1 cellular context compared by ENCODE assay signal in genomic region chr1:205443585-205444299, GRCh38.
TF ChIP-seq lines count a peak whose summit lies in the region.

No MANE protein-coding gene starts in this region.

TF ChIP-seq in WTC11, 78 proteins besides CTCF, POLR2A, EP300 and RAD21 (continued from another document):
- TF ChIP-seq, protein P1, sequence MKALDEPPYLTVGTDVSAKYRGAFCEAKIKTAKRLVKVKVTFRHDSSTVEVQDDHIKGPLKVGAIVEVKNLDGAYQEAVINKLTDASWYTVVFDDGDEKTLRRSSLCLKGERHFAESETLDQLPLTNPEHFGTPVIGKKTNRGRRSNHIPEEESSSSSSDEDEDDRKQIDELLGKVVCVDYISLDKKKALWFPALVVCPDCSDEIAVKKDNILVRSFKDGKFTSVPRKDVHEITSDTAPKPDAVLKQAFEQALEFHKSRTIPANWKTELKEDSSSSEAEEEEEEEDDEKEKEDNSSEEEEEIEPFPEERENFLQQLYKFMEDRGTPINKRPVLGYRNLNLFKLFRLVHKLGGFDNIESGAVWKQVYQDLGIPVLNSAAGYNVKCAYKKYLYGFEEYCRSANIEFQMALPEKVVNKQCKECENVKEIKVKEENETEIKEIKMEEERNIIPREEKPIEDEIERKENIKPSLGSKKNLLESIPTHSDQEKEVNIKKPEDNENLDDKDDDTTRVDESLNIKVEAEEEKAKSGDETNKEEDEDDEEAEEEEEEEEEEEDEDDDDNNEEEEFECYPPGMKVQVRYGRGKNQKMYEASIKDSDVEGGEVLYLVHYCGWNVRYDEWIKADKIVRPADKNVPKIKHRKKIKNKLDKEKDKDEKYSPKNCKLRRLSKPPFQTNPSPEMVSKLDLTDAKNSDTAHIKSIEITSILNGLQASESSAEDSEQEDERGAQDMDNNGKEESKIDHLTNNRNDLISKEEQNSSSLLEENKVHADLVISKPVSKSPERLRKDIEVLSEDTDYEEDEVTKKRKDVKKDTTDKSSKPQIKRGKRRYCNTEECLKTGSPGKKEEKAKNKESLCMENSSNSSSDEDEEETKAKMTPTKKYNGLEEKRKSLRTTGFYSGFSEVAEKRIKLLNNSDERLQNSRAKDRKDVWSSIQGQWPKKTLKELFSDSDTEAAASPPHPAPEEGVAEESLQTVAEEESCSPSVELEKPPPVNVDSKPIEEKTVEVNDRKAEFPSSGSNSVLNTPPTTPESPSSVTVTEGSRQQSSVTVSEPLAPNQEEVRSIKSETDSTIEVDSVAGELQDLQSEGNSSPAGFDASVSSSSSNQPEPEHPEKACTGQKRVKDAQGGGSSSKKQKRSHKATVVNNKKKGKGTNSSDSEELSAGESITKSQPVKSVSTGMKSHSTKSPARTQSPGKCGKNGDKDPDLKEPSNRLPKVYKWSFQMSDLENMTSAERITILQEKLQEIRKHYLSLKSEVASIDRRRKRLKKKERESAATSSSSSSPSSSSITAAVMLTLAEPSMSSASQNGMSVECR (CRISPR knock-in tag; IDR thresholded peaks at IDR 0.05; ENCODE audit: borderline replicate concordance): no peak
- no peak for TF ChIP-seq RELA (CRISPR knock-in tag; IDR thresholded peaks at IDR 0.05; ENCODE audit: borderline replicate concordance)
- TF ChIP-seq, protein P2, sequence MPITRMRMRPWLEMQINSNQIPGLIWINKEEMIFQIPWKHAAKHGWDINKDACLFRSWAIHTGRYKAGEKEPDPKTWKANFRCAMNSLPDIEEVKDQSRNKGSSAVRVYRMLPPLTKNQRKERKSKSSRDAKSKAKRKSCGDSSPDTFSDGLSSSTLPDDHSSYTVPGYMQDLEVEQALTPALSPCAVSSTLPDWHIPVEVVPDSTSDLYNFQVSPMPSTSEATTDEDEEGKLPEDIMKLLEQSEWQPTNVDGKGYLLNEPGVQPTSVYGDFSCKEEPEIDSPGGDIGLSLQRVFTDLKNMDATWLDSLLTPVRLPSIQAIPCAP (CRISPR knock-in tag; IDR thresholded peaks at IDR 0.05): no peak
- TF ChIP-seq OVOL2 (CRISPR knock-in tag; IDR thresholded peaks at IDR 0.05; ENCODE audit: borderline replicate concordance): no peak
- no peak for TF ChIP-seq ETV6 (CRISPR knock-in tag; IDR thresholded peaks at IDR 0.05)
- no peak for TF ChIP-seq ATF3 (CRISPR knock-in tag; conservative IDR thresholded peaks at IDR 0.05)
- no peak for TF ChIP-seq TCF7 (CRISPR knock-in tag; IDR thresholded peaks at IDR 0.05; ENCODE audit: low read depth)
- TF ChIP-seq, protein P3, sequence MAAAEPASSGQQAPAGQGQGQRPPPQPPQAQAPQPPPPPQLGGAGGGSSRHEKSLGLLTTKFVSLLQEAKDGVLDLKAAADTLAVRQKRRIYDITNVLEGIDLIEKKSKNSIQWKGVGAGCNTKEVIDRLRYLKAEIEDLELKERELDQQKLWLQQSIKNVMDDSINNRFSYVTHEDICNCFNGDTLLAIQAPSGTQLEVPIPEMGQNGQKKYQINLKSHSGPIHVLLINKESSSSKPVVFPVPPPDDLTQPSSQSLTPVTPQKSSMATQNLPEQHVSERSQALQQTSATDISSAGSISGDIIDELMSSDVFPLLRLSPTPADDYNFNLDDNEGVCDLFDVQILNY (CRISPR knock-in tag; IDR thresholded peaks at IDR 0.05): no peak
- TF ChIP-seq TEAD4 (CRISPR knock-in tag; IDR thresholded peaks at IDR 0.05): no peak
- TF ChIP-seq, protein P4, sequence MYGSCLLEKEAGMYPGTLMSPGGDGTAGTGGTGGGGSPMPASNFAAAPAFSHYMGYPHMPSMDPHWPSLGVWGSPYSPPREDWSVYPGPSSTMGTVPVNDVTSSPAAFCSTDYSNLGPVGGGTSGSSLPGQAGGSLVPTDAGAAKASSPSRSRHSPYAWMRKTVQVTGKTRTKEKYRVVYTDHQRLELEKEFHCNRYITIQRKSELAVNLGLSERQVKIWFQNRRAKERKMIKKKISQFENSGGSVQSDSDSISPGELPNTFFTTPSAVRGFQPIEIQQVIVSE (CRISPR knock-in tag; IDR thresholded peaks at IDR 0.05; ENCODE audit: borderline replicate concordance): no peak
- TF ChIP-seq NFATC4 (CRISPR knock-in tag; IDR thresholded peaks at IDR 0.05): no peak
- TF ChIP-seq FOXP4 (CRISPR knock-in tag; IDR thresholded peaks at IDR 0.05): no peak
- TF ChIP-seq ESRRA (CRISPR knock-in tag; IDR thresholded peaks at IDR 0.05; ENCODE audit: borderline replicate concordance): no peak
